Comparison of ENCODE assay signal across 23 cellular contexts in the genomic region with DNA sequence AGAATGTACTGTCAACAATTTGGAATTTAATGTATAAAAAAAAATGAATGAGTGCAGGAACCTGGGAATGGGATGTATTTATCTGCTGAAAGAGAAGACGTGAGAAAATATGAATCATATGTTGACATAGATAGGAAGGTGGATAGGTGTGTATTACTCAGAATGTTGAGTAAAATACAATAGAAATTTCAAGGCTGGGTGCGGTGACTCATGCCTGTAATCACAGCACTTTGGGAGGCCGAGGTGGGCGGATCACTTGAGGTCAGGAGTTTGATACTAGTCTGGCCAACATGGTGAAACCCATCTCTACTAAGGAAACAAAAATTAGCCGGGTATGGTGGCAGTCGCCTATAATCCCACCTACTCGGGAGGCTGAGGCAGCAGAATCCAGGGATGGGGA.
DNase-seq lines count a peak whose midpoint lies in the region; FAIRE-seq and TF ChIP-seq lines count a peak whose summit lies in the region.
"Had no signal": no experiment of that assay in that cellular context is flagged by ENCODE, and none has a peak within 500 bp of the region (broad histone marks: within the 10 kb centered on the region; RNA-seq: fewer than 3 reads in every experiment).

No MANE protein-coding gene starts in this region.

- no peak overlapping the region for H3K27ac ChIP-seq in astrocyte (ENCODE audit: low read depth, low read length)
- H3K27ac ChIP-seq: brain microvascular endothelial cell, left ventricle myocardium inferior, vagina had no signal

- in situ Hi-C loops in Caki2 (cut with HindIII; ENCODE audit: low pct_unique_long_range_greater_than_20kb, low sequenced_read_pairs), result no loop called here
- in situ Hi-C loops in HAP-1 (cut with MboI; ENCODE audit: low sequenced_read_pairs), result no loop called here

- no peak overlapping the region for H3K9ac ChIP-seq in astrocyte (ENCODE audit: low read length)

- TF ChIP-seq CTCF in astrocyte (IDR thresholded peaks at IDR 0.05; ENCODE audit: insufficient read depth, low read depth, low read length), result no peak

- no peaks in the 10 kb centered on the region for H3K36me3 Mint-ChIP-seq in astrocyte (ENCODE audit: low read depth, unreplicated experiment)

- H2AFZ ChIP-seq in astrocyte (ENCODE audit: low read depth, low read length), result no peak overlapping the region

- H4K20me1 ChIP-seq in astrocyte (ENCODE audit: insufficient read depth, low read length), result no peaks in the 10 kb centered on the region

- H3K27me3 ChIP-seq in astrocyte (ENCODE audit: insufficient read depth, low read length) (no peaks in the 10 kb centered on the region), HAP-1 (ENCODE audit: low read depth) (no peaks in the 10 kb centered on the region)
- H3K27me3 ChIP-seq: brain microvascular endothelial cell, vagina had no signal

- no peaks in the 10 kb centered on the region for H3K4me1 ChIP-seq in astrocyte (ENCODE audit: insufficient read depth, low read length)
- H3K4me1 ChIP-seq in HAP-1, result no peaks in the 10 kb centered on the region
- H3K4me1 ChIP-seq: left ventricle myocardium inferior, vagina had no signal

- peak overlapping the region; percentile 29 for H3K4me2 ChIP-seq in astrocyte (ENCODE audit: low read length)

- no peaks in the 10 kb centered on the region for H3K9me3 ChIP-seq in astrocyte (ENCODE audit: insufficient read depth, low read depth, low read length)
- H3K9me3 ChIP-seq in HAP-1, result no peaks in the 10 kb centered on the region
- H3K9me3 ChIP-seq: vagina had no signal

- FAIRE-seq in astrocyte (lab: Jason Lieb, UNC), result no peak
- FAIRE-seq: endothelial cell of umbilical vein, frontal cortex, GM12891 had no signal

- no peak overlapping the region for H3K27ac Mint-ChIP-seq in astrocyte (ENCODE audit: unreplicated experiment)
- H3K27ac Mint-ChIP-seq: activated B cell treated with CpG ODN at 0.5 μM for 24 hours; activated T-helper 17 cell treated with anti-CD3 and anti-CD28 coated beads, Interleukin-2, amount 50 U/mL, for 72 hours; CD4-positive, alpha-beta T cell; H9 had no signal

- no peaks in the 10 kb centered on the region for H3K9me3 Mint-ChIP-seq in astrocyte (ENCODE audit: unreplicated experiment)
- H3K9me3 Mint-ChIP-seq: H9 had no signal

- H3K4me3 Mint-ChIP-seq in astrocyte (ENCODE audit: unreplicated experiment), result no peak overlapping the region
- H3K4me3 Mint-ChIP-seq: activated B cell treated with CpG ODN at 0.5 μM for 24 hours; activated T-helper 17 cell treated with anti-CD3 and anti-CD28 coated beads, Interleukin-2, amount 50 U/mL, for 72 hours; CD4-positive, alpha-beta T cell; H9 had no signal

- H3K4me3 ChIP-seq in astrocyte (ENCODE audit: insufficient read depth, low read depth, low read length) (no peak overlapping the region), HAP-1 (no peak overlapping the region)
- H3K4me3 ChIP-seq: left ventricle myocardium inferior, vagina had no signal

- no peaks in the 10 kb centered on the region for H3K36me3 ChIP-seq in astrocyte (ENCODE audit: insufficient read depth, low read length)
- H3K36me3 ChIP-seq in HAP-1 (replicated peaks), result no peaks in the 10 kb centered on the region
- H3K36me3 ChIP-seq: brain microvascular endothelial cell, left ventricle myocardium inferior, vagina had no signal

- H3K27me3 Mint-ChIP-seq in astrocyte (ENCODE audit: low read depth, unreplicated experiment), result no peaks in the 10 kb centered on the region
- H3K27me3 Mint-ChIP-seq: activated B cell treated with CpG ODN at 0.5 μM for 24 hours; activated T-helper 17 cell treated with anti-CD3 and anti-CD28 coated beads, Interleukin-2, amount 50 U/mL, for 72 hours; CD4-positive, alpha-beta T cell had no signal

- H3K4me1 Mint-ChIP-seq in astrocyte (ENCODE audit: low read depth, unreplicated experiment), result no peaks in the 10 kb centered on the region
- H3K4me1 Mint-ChIP-seq: activated B cell treated with CpG ODN at 0.5 μM for 24 hours; activated T-helper 17 cell treated with anti-CD3 and anti-CD28 coated beads, Interleukin-2, amount 50 U/mL, for 72 hours had no signal

- H3K79me2 ChIP-seq in astrocyte (ENCODE audit: insufficient read depth, low read length), result no peaks in the 10 kb centered on the region

- DNase-seq in Caki2 (ENCODE audit: low read depth), result peak; percentile 88
- DNase-seq in LoVo (ENCODE audit: low spot score), result peak; percentile 51
- peak; percentile 12 for DNase-seq in astrocyte (ENCODE audit: low read depth)
- DNase-seq in kidney glomerular epithelial cell (lab: John Stamatoyannopoulos, UW), result peak; percentile 21
- DNase-seq in hippocampal formation (lab: John Stamatoyannopoulos, UW), result no peak
- DNase-seq in HAP-1 (ENCODE audit: low spot score in 2 of 2), result no peak
- no peak for DNase-seq in C1 segment of cervical spinal cord (lab: John Stamatoyannopoulos, UW)
- no peak for DNase-seq in NCI-H1436 (lab: John Stamatoyannopoulos, UW)
- DNase-seq: activated B cell treated with CpG ODN at 0.5 μM for 24 hours; brain microvascular endothelial cell; CD4-positive, alpha-beta T cell; H9; left ventricle myocardium inferior; MV-4-11; NCI-H2029; SHP77 treated with DMSO at 0.1 percent for 48 hours; stimulated activated CD4-positive, alpha-beta T cell treated with anti-CD3 and anti-CD28 coated beads, Interleukin-4, amount 100 ng/mL, for 4 hours; T-helper 2 cell had no signal

Comparison
In these comparisons a context has a peak if more than half of its experiments do, and no peak if none do; other contexts are left out.
1. DNase-seq: peak in Caki2 (single experiment), LoVo (single experiment), astrocyte (single experiment) and kidney glomerular epithelial cell (single experiment); none in hippocampal formation (0 of 2), HAP-1 (0 of 2), C1 segment of cervical spinal cord (0 of 14) and NCI-H1436 (single experiment).